Comparison of ENCODE assay signal across 1 cellular context in the genomic region with DNA sequence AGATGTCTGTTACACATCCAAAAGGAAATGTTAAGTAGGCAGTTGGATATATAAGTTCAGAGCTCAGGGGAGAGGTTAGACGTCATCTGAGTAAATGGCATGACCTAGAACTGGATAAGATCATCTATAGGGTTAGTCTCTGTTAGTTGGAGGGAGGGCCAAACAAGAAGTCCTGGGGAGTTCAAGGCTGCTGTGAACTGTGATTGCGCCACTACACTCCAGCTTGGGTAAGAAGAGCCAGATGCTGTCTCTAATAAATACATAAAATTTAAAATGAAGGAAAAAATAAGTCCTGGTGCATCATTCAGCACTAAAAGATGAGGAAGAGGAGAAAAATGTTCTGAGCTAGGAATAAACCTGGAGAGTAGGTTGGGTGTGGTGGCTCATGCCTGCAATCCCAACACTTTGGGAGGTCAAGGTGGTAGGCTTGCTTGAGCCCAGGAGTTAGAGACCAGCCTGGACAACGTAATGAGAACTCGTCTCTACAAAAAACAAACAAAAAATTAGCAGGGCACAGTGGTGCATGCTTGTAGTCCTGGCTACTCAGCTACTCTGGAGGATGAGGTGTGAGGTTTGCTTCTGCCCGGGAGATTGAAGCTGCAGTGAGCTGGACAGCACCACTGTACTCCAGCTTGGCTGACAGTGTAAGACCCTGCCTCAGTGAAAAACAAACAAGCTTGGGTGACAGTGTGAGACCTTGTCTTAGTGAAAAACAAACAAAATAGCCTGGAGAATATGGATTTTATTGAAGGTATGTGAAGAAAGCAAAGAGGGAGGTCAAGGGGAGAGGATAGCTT.
TF ChIP-seq lines count a peak whose summit lies in the region.

No MANE protein-coding gene starts in this region.

TF ChIP-seq in HCT116, 20 proteins besides CTCF, POLR2A, EP300 and RAD21 (continued from another document):
- TF ChIP-seq REST (IDR thresholded peaks at IDR 0.05; ENCODE audit: low read depth) (peak; percentile 6; the same call in 1 of the 2 replicates), EZH2 (IDR thresholded peaks at IDR 0.05) (no peak)
